Comparison of ENCODE assay signal across 1 cellular context in genomic region chr7:105937411-105937810, GRCh38.
TF ChIP-seq lines count a peak whose summit lies in the region.

No MANE protein-coding gene starts in this region.

TF ChIP-seq in SK-N-SH treated with all-trans-retinoic acid at 6 μM for 48 hours, 23 proteins besides CTCF, POLR2A, EP300 and RAD21 (continued from another document):
- no peak for TF ChIP-seq TSHZ2 (CRISPR knock-in tag; IDR thresholded peaks at IDR 0.05)
- TF ChIP-seq, protein P1, sequence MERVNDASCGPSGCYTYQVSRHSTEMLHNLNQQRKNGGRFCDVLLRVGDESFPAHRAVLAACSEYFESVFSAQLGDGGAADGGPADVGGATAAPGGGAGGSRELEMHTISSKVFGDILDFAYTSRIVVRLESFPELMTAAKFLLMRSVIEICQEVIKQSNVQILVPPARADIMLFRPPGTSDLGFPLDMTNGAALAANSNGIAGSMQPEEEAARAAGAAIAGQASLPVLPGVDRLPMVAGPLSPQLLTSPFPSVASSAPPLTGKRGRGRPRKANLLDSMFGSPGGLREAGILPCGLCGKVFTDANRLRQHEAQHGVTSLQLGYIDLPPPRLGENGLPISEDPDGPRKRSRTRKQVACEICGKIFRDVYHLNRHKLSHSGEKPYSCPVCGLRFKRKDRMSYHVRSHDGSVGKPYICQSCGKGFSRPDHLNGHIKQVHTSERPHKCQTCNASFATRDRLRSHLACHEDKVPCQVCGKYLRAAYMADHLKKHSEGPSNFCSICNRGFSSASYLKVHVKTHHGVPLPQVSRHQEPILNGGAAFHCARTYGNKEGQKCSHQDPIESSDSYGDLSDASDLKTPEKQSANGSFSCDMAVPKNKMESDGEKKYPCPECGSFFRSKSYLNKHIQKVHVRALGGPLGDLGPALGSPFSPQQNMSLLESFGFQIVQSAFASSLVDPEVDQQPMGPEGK (CRISPR knock-in tag; IDR thresholded peaks at IDR 0.05; ENCODE audit: borderline replicate concordance) = no peak
- TF ChIP-seq TCF4 (CRISPR knock-in tag; IDR thresholded peaks at IDR 0.05; ENCODE audit: borderline replicate concordance) = no peak
- no peak for TF ChIP-seq POU6F1 (CRISPR knock-in tag; IDR thresholded peaks at IDR 0.05; ENCODE audit: borderline replicate concordance, low read depth)
- TF ChIP-seq ZNF70 (CRISPR knock-in tag; IDR thresholded peaks at IDR 0.05) = no peak
- no peak for TF ChIP-seq TOX (CRISPR knock-in tag; IDR thresholded peaks at IDR 0.05; ENCODE audit: borderline replicate concordance)
- TF ChIP-seq ZC3H10 (CRISPR knock-in tag; IDR thresholded peaks at IDR 0.05) = no peak
- no peak for TF ChIP-seq ESRRG (CRISPR knock-in tag; IDR thresholded peaks at IDR 0.05)
- no peak for TF ChIP-seq GLIS3 (CRISPR knock-in tag; IDR thresholded peaks at IDR 0.05)
- TF ChIP-seq, protein P2, sequence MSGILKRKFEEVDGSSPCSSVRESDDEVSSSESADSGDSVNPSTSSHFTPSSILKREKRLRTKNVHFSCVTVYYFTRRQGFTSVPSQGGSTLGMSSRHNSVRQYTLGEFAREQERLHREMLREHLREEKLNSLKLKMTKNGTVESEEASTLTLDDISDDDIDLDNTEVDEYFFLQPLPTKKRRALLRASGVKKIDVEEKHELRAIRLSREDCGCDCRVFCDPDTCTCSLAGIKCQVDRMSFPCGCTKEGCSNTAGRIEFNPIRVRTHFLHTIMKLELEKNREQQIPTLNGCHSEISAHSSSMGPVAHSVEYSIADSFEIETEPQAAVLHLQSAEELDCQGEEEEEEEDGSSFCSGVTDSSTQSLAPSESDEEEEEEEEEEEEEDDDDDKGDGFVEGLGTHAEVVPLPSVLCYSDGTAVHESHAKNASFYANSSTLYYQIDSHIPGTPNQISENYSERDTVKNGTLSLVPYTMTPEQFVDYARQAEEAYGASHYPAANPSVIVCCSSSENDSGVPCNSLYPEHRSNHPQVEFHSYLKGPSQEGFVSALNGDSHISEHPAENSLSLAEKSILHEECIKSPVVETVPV (CRISPR knock-in tag; IDR thresholded peaks at IDR 0.05) = no peak
